In the genomic region with DNA sequence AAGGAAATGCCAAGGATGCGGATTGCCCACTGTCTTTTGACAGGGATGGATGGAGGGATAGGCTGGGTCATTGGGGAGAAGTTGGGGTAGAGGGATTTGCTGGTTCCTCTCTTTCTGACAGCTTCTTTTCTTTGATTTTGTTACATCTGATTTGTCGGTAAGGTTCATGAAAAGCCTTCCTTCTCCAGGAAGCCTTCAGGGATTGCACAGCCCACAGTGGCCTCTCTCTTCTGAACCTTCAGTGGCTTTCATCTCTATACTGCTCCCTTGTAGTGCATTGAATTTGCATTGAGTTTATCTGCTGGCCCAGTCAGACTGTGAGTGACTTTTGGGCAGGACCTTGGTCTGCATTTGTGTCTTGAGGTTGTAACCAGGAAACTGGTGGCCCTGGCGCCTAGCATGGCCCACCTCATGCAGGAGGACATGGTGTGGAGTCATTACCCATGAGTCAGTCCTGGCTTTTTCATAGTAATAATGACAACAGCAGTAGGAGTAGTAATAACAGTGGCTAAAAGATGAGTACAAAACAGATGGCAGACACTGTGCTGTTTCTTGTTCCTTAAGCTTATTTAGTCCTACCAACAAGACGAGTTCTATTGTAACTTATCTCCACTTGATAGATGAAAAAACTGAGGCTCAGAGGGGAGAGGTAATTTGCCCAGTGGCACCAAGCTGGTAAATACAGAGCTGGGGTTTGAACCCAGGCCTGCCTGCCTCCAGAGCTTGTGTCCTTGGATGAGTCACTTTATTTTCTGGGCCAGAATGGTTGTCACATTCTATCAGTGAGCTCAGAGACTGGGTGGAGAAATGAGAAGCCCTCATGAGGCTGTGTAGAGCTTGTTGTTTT, we compare ENCODE assay signal across 15 cellular contexts. TPM values are rescaled to one million over a fixed set of nuclear protein-coding genes. Genes with fewer than 3 reads are reported as not detected.
DNase-seq lines count a peak whose midpoint lies in the region; TF ChIP-seq lines count a peak whose summit lies in the region.
"Had no signal": no experiment of that assay in that cellular context is flagged by ENCODE, and none has a peak within 500 bp of the region (broad histone marks: within the 10 kb centered on the region; RNA-seq: fewer than 3 reads in every experiment).

No MANE protein-coding gene starts in this region.

- H3K4me3 ChIP-seq in AG10803 (ENCODE audit: low read length) = peak overlapping the region; percentile 45; the same call in 1 of the 2 replicates
- H3K4me3 ChIP-seq in brain microvascular endothelial cell (ENCODE audit: low read depth, low read length) = no peak overlapping the region
- H3K4me3 ChIP-seq: adrenal gland had no signal

- H3K4me1 Mint-ChIP-seq in nephron progenitor cell = peaks cover 82% of the 10 kb centered on the region
- no peaks in the 10 kb centered on the region for H3K4me1 Mint-ChIP-seq in activated naive CD4-positive, alpha-beta T cell treated with anti-CD3 and anti-CD28 coated beads, Interleukin-2, amount 10 ng/mL, durations not matched to agents 7 days and 5 days
- H3K4me1 Mint-ChIP-seq: activated CD4-positive, alpha-beta T cell treated with anti-CD3 and anti-CD28 coated beads, Interleukin-2, amount 10 ng/mL, durations not matched to agents 24 days and 14 days had no signal

- H3K36me3 ChIP-seq in brain microvascular endothelial cell (replicated peaks) = no peaks in the 10 kb centered on the region
- H3K36me3 ChIP-seq: adrenal gland had no signal

- no peaks in the 10 kb centered on the region for H3K27me3 ChIP-seq in brain microvascular endothelial cell (replicated peaks)
- H3K27me3 ChIP-seq: adrenal gland, left lung had no signal

- in situ Hi-C loops in brain microvascular endothelial cell (cut with HindIII; ENCODE audit: low pct_ligation_motif_present, low sequenced_read_pairs) = no loop called here

- H3K27me3 Mint-ChIP-seq in nephron progenitor cell (ENCODE audit: low read depth, poor library complexity) = peaks cover 4% of the 10 kb centered on the region
- peaks cover 39% of the 10 kb centered on the region for H3K27me3 Mint-ChIP-seq in activated naive CD4-positive, alpha-beta T cell treated with anti-CD3 and anti-CD28 coated beads, Interleukin-2, amount 10 ng/mL, durations not matched to agents 7 days and 5 days

- peak; percentile 65 for DNase-seq in AG10803 (ENCODE audit: low read depth)
- DNase-seq in HT1080 (ENCODE audit: low read depth) = peak; percentile 73
- DNase-seq in brain microvascular endothelial cell = peak; percentile 54
- no peak for DNase-seq in nephron progenitor cell
- DNase-seq in mucosa of gallbladder (ENCODE audit: low spot score) = no peak
- DNase-seq in GM10248 (ENCODE audit: extremely low spot score) = no peak
- DNase-seq in activated naive CD4-positive, alpha-beta T cell treated with anti-CD3 and anti-CD28 coated beads, Interleukin-2, amount 10 ng/mL, durations not matched to agents 7 days and 5 days = no peak
- no peak for DNase-seq in stimulated activated naive CD4-positive, alpha-beta T cell (lab: John Stamatoyannopoulos, UW)
- DNase-seq: activated CD4-positive, alpha-beta T cell treated with anti-CD3 and anti-CD28 coated beads, Interleukin-2, amount 10 ng/mL, durations not matched to agents 24 days and 14 days; adrenal gland; DND-41; left lung; NCI-H187 treated with DMSO at 0.1 percent for 48 hours; small intestine had no signal

- CTCF ChIA-PET in GM10248 (lab: Yijun Ruan, JAX) = no interaction called here
- CTCF ChIA-PET in activated naive CD4-positive, alpha-beta T cell treated with anti-CD3 and anti-CD28 coated beads, Interleukin-2, amount 10 ng/mL, durations not matched to agents 7 days and 5 days (lab: Charles Lee) = interaction anchor here (1.2 kb wide), 1 partner anchor 112 kb away, joined by 3 read pairs; no protein-coding TSS in a partner anchor

- no peaks in the 10 kb centered on the region for H3K9me3 Mint-ChIP-seq in nephron progenitor cell
- no peaks in the 10 kb centered on the region for H3K9me3 Mint-ChIP-seq in activated naive CD4-positive, alpha-beta T cell treated with anti-CD3 and anti-CD28 coated beads, Interleukin-2, amount 10 ng/mL, durations not matched to agents 7 days and 5 days
- H3K9me3 Mint-ChIP-seq: activated CD4-positive, alpha-beta T cell treated with anti-CD3 and anti-CD28 coated beads, Interleukin-2, amount 10 ng/mL, durations not matched to agents 24 days and 14 days had no signal

- H3K27ac ChIP-seq in brain microvascular endothelial cell = peak overlapping the region; percentile 29
- H3K27ac ChIP-seq: epithelial cell of prostate had no signal

- POLR2A ChIA-PET in GM10248 (lab: Yijun Ruan, JAX) = no interaction called here

- H3K27ac Mint-ChIP-seq in nephron progenitor cell = peak overlapping the region; percentile 55
- H3K27ac Mint-ChIP-seq in activated naive CD4-positive, alpha-beta T cell treated with anti-CD3 and anti-CD28 coated beads, Interleukin-2, amount 10 ng/mL, durations not matched to agents 7 days and 5 days = no peak overlapping the region
- H3K27ac Mint-ChIP-seq: activated CD4-positive, alpha-beta T cell treated with anti-CD3 and anti-CD28 coated beads, Interleukin-2, amount 10 ng/mL, durations not matched to agents 24 days and 14 days had no signal

- H3K4me3 Mint-ChIP-seq in nephron progenitor cell = peak overlapping the region; percentile 72
- H3K4me3 Mint-ChIP-seq in activated naive CD4-positive, alpha-beta T cell treated with anti-CD3 and anti-CD28 coated beads, Interleukin-2, amount 10 ng/mL, durations not matched to agents 7 days and 5 days = no peak overlapping the region
- H3K4me3 Mint-ChIP-seq: activated CD4-positive, alpha-beta T cell treated with anti-CD3 and anti-CD28 coated beads, Interleukin-2, amount 10 ng/mL, durations not matched to agents 24 days and 14 days had no signal

- peaks cover 41% of the 10 kb centered on the region for H3K36me3 Mint-ChIP-seq in nephron progenitor cell (ENCODE audit: low read depth)
- no peaks in the 10 kb centered on the region for H3K36me3 Mint-ChIP-seq in activated naive CD4-positive, alpha-beta T cell treated with anti-CD3 and anti-CD28 coated beads, Interleukin-2, amount 10 ng/mL, durations not matched to agents 7 days and 5 days

- no peak for TF ChIP-seq CTCF in AG10803 (conservative IDR thresholded peaks at IDR 0.05; ENCODE audit: low read length)
- no peak for TF ChIP-seq CTCF in brain microvascular endothelial cell (IDR thresholded peaks at IDR 0.05; ENCODE audit: low read depth, low read length, missing control alignments)
- TF ChIP-seq CTCF in nephron progenitor cell (IDR thresholded peaks at IDR 0.05) = no peak
- no peak for TF ChIP-seq CTCF in GM10248 (IDR thresholded peaks at IDR 0.05; ENCODE audit: control extremely low read depth, extremely low read depth, low read depth, missing control alignments)

RNA-seq across cellular contexts. Expression of a gene that starts 28.4 kb away (rescaled TPM):
- total RNA-seq in HT1080 (2014; rRNA removed; shearing (Covaris generic)) = 6.9 and 8.5 TPM in 2 replicates
- polyA plus RNA-seq in HT1080 (2015; cell fraction: cytosol; rRNA removed) = 4.8 and 6.2 TPM in 2 replicates
- polyA plus RNA-seq in HT1080 (2015; cell fraction: nucleus; rRNA removed) = 8.3 and 11.1 TPM in 2 replicates
- 50.5 TPM for total RNA-seq in mucosa of gallbladder

Comparison
In these comparisons a context has a peak if more than half of its experiments do, and no peak if none do; other contexts are left out.
1. DNase-seq: peak in AG10803 (single experiment), HT1080 (single experiment) and brain microvascular endothelial cell (single experiment); none in nephron progenitor cell (single experiment), mucosa of gallbladder (single experiment), GM10248 (single experiment), activated naive CD4-positive, alpha-beta T cell treated with anti-CD3 and anti-CD28 coated beads, Interleukin-2, amount 10 ng/mL, durations not matched to agents 7 days and 5 days (single experiment) and stimulated activated naive CD4-positive, alpha-beta T cell (0 of 6).